In the genomic region with DNA sequence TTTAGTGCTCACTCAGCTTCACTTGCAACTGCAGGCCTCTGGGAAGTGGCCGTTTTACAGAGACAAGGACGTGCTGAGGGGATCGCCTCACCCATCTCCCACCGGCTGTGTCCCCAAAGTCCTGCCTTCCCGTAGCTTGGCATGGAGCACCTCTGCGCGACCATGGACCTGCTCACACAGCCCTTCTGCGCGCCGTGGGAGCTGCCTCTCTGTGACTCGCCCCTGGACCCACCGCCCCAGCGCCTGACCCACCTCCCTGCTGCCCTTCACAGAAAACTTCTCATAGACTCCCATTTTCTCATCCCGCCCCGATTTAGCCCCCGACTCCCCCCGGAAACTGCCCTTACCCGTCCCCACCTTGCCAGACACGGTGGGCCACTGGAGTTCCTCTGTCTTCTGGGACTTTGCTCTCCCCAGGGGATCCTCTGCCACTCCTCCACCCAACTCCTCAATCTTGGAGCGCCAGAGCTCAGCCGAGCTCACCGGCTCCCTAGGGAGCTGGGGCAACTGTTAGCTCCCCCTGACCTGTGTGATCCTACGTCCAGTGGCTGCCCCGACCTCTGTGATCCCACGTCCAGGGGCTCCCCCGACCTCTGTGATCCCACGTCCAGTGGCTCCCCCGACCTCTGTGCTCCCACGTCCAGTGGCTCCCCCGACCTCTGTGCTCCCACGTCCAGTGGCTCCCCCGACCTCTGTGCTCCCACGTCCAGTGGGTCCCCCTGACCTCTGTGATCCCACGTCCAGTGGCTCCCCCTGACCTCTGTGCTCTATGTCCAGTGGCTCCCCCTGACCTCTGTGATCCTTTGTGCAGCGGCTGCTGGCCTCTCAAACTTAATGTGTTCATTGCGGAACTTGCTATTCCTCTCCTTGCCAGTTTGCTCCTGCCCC, we compare ENCODE assay signal across 18 cellular contexts. TPM values are rescaled to one million over a fixed set of nuclear protein-coding genes. Genes with fewer than 3 reads are reported as not detected.
DNase-seq lines count a peak whose midpoint lies in the region; ATAC-seq and TF ChIP-seq lines count a peak whose summit lies in the region.
"Had no signal": no experiment of that assay in that cellular context is flagged by ENCODE, and none has a peak within 500 bp of the region (broad histone marks: within the 10 kb centered on the region; RNA-seq: fewer than 3 reads in every experiment).

No MANE protein-coding gene starts in this region.

- no peak overlapping the region for H3K4ac ChIP-seq in neuronal stem cell (ENCODE audit: low read length)

- peaks cover 35% of the 10 kb centered on the region for H3K4me1 Mint-ChIP-seq in activated naive CD4-positive, alpha-beta T cell treated with anti-CD3 and anti-CD28 coated beads for 36 hours (ENCODE audit: low read depth)

- H3K27me3 Mint-ChIP-seq in activated naive CD4-positive, alpha-beta T cell treated with anti-CD3 and anti-CD28 coated beads for 36 hours (ENCODE audit: low read depth): no peaks in the 10 kb centered on the region

- peaks cover 16% of the 10 kb centered on the region for H3K36me3 Mint-ChIP-seq in activated naive CD4-positive, alpha-beta T cell treated with anti-CD3 and anti-CD28 coated beads for 36 hours (ENCODE audit: low read depth)

- H3K4me1 ChIP-seq in Panc1 (ENCODE audit: control insufficient read depth, insufficient read depth, low read length) (peaks cover 8% of the 10 kb centered on the region), neuronal stem cell (ENCODE audit: control insufficient read depth in 2 of 2, insufficient read depth in 1 of 2, low read depth in 1 of 2, low read length in 2 of 2) (peaks cover 9 to 13% of the 10 kb centered on the region in 2 donors), right atrium auricular region (peaks cover 0 to 16% of the 10 kb centered on the region in 2 donors)

- peak overlapping the region; percentile 46 for H3K27ac Mint-ChIP-seq in activated naive CD4-positive, alpha-beta T cell treated with anti-CD3 and anti-CD28 coated beads for 36 hours
- H3K27ac Mint-ChIP-seq: T-helper 1 cell treated with Interleukin-12 subunit alpha and Interleukin-12 subunit beta and Interleukin-4 antibody, amounts not matched to agents 30 μg/mL and 1 μg/mL, for 36 hours had no signal

- no CpG with 5 or more reads among the region's 36 CpGs for WGBS in neuronal stem cell (ENCODE audit: extremely low coverage in 2 of 2, insufficient read length in 2 of 2, insufficient replicate concordance in 1 of 2), 2 donors

- H4K91ac ChIP-seq in neuronal stem cell (ENCODE audit: low read depth, low read length, poor library complexity): no peak overlapping the region

- no peak overlapping the region for H3K9ac ChIP-seq in neuronal stem cell (ENCODE audit: low read depth, low read length, poor library complexity)

- H2BK5ac ChIP-seq in neuronal stem cell (ENCODE audit: low read length): no peak overlapping the region

- POLR2A ChIA-PET in Panc1 (lab: Charles Lee): no interaction called here

- TF ChIP-seq CTCF in Panc1 (IDR thresholded peaks at IDR 0.05): no peak
- TF ChIP-seq CTCF in right atrium auricular region (IDR thresholded peaks at IDR 0.05): no peak

- H3K36me3 ChIP-seq in Panc1 (ENCODE audit: control insufficient read depth, insufficient read depth, low read length): no peaks in the 10 kb centered on the region; the same call in 1 of the 2 replicates
- peaks cover 2 to 4% of the 10 kb centered on the region in 2 donors for H3K36me3 ChIP-seq in neuronal stem cell (replicated peaks in 1 of 2; ENCODE audit: control insufficient read depth in 2 of 2, insufficient read depth in 2 of 2, low read length in 2 of 2)
- H3K36me3 ChIP-seq in right atrium auricular region: no peaks in the 10 kb centered on the region
- H3K36me3 ChIP-seq: pancreas, upper lobe of right lung had no signal

- H3K18ac ChIP-seq in neuronal stem cell (ENCODE audit: low read length): no peak overlapping the region

- H3K4me3 ChIP-seq in Panc1 (ENCODE audit: low read depth in 2 of 2, low read length in 2 of 2) (no peak overlapping the region), neuronal stem cell (ENCODE audit: low read length in 2 of 2) (no peak overlapping the region), right atrium auricular region (no peak overlapping the region)
- H3K4me3 ChIP-seq: pancreas, stomach, upper lobe of right lung had no signal

- H2AK5ac ChIP-seq in neuronal stem cell (ENCODE audit: low read depth, low read length): no peak overlapping the region

- intact Hi-C loops in activated naive CD4-positive, alpha-beta T cell treated with anti-CD3 and anti-CD28 coated beads for 36 hours (cut with micrococcal nuclease): no loop called here
- intact Hi-C loops in Panc1 (cut with micrococcal nuclease; ENCODE audit: unreplicated experiment): no loop called here

- no peak overlapping the region for H3K4me2 ChIP-seq in neuronal stem cell (ENCODE audit: insufficient read depth, low read length, poor library complexity, severe bottlenecking)

- H3K14ac ChIP-seq in neuronal stem cell (ENCODE audit: low read length): no peak overlapping the region

- H3K9me3 Mint-ChIP-seq in activated naive CD4-positive, alpha-beta T cell treated with anti-CD3 and anti-CD28 coated beads for 36 hours: no peaks in the 10 kb centered on the region
- H3K9me3 Mint-ChIP-seq: T-helper 1 cell treated with Interleukin-12 subunit alpha and Interleukin-12 subunit beta and Interleukin-4 antibody, amounts not matched to agents 30 μg/mL and 1 μg/mL, for 36 hours had no signal

- no peak overlapping the region for H2AFZ ChIP-seq in neuronal stem cell (ENCODE audit: low read length)

- no peak overlapping the region for H2BK120ac ChIP-seq in neuronal stem cell (ENCODE audit: low read depth, low read length)

- H3K27ac ChIP-seq in Panc1 (ENCODE audit: low read length) (no peak overlapping the region), neuronal stem cell (replicated peaks; ENCODE audit: low read length) (no peak overlapping the region), right atrium auricular region (no peak overlapping the region)
- H3K27ac ChIP-seq: pancreas, upper lobe of right lung, WERI-Rb-1 had no signal

- TSS peak; percentile 63 for BruUV-seq in Panc1 (replicated peaks; lab: Mats Ljungman, UMichigan)

- H2BK15ac ChIP-seq in neuronal stem cell (ENCODE audit: low read length): no peak overlapping the region

- CTCF ChIA-PET in activated naive CD4-positive, alpha-beta T cell treated with anti-CD3 and anti-CD28 coated beads for 36 hours (lab: Charles Lee): interaction anchor here (0.6 to 1.2 kb wide), 2 partner anchors 13 to 218 kb away, joined by 3 to 5 read pairs; no protein-coding TSS in a partner anchor
- CTCF ChIA-PET in Panc1 (lab: Charles Lee): interaction anchor here (1.1 kb wide), 1 partner anchor 11 kb away, joined by 3 read pairs; no protein-coding TSS in a partner anchor

- DNase-seq in activated naive CD4-positive, alpha-beta T cell treated with anti-CD3 and anti-CD28 coated beads for 36 hours: no peak
- no peak for DNase-seq in activated naive CD4-positive, alpha-beta T cell treated with anti-CD3 and anti-CD28 coated beads, Interleukin-2, amount 50 U/mL, for 16 hours
- no peak for DNase-seq in Panc1 (ENCODE audit: low read depth, low spot score)
- no peak for DNase-seq in neuronal stem cell (ENCODE audit: low spot score)
- DNase-seq in SHP77 (lab: John Stamatoyannopoulos, UW): no peak
- no peak for DNase-seq in right atrium auricular region (ENCODE audit: low spot score)
- DNase-seq: aorta; DMS79; effector memory CD4-positive, alpha-beta T cell; left ventricle myocardium superior; NCI-H1105 treated with DMSO at 0.1 percent for 48 hours; NCI-H526 treated with DMSO at 0.1 percent for 48 hours; stimulated activated CD4-positive, alpha-beta T cell treated with anti-CD3 and anti-CD28 coated beads, Interleukin-2, amount 100 ng/mL, for 48 hours; stomach; upper lobe of right lung; WERI-Rb-1 had no signal

- no peak overlapping the region for H2BK12ac ChIP-seq in neuronal stem cell (ENCODE audit: low read length)

- peak overlapping the region; percentile 48 for H4K8ac ChIP-seq in neuronal stem cell (ENCODE audit: low read depth, low read length)

- peak overlapping the region; percentile 73 for H3K23ac ChIP-seq in neuronal stem cell (ENCODE audit: low read depth, low read length, poor library complexity)

- H3K79me1 ChIP-seq in neuronal stem cell (ENCODE audit: low read depth, low read length): no peaks in the 10 kb centered on the region

- H3K9me3 ChIP-seq in Panc1 (ENCODE audit: control insufficient read depth, insufficient read depth, low read depth, low read length): no peaks in the 10 kb centered on the region
- peaks cover 0 to 2% of the 10 kb centered on the region in 2 donors for H3K9me3 ChIP-seq in neuronal stem cell (replicated peaks in 1 of 2; ENCODE audit: control insufficient read depth in 2 of 2, insufficient read depth in 1 of 2, low read depth in 1 of 2, low read length in 2 of 2)
- H3K9me3 ChIP-seq in right atrium auricular region: no peaks in the 10 kb centered on the region
- H3K9me3 ChIP-seq: pancreas, stomach, upper lobe of right lung had no signal

- ATAC-seq in Panc1: no peak
- ATAC-seq: left ventricle myocardium superior, pancreas, upper lobe of right lung had no signal

- H3K4me3 Mint-ChIP-seq in activated naive CD4-positive, alpha-beta T cell treated with anti-CD3 and anti-CD28 coated beads for 36 hours: no peak overlapping the region
- H3K4me3 Mint-ChIP-seq: T-helper 1 cell treated with Interleukin-12 subunit alpha and Interleukin-12 subunit beta and Interleukin-4 antibody, amounts not matched to agents 30 μg/mL and 1 μg/mL, for 36 hours had no signal

- in situ Hi-C loops in Panc1 (cut with HindIII; ENCODE audit: low pct_unique_long_range_greater_than_20kb, low sequenced_read_pairs): no loop called here

- no peaks in the 10 kb centered on the region for H3K27me3 ChIP-seq in Panc1 (ENCODE audit: control insufficient read depth, insufficient read depth, low read length)
- H3K27me3 ChIP-seq in neuronal stem cell (ENCODE audit: control insufficient read depth in 3 of 3, insufficient read depth in 3 of 3, low read depth in 1 of 3, low read length in 3 of 3): peaks cover 0 to 11% (median 4%) of the 10 kb centered on the region in 3 experiments
- no peaks in the 10 kb centered on the region for H3K27me3 ChIP-seq in right atrium auricular region
- H3K27me3 ChIP-seq: pancreas had no signal

RNA-seq across cellular contexts. Expression of a gene that starts 3.1 kb away (rescaled TPM):
- total RNA-seq in activated naive CD4-positive, alpha-beta T cell treated with anti-CD3 and anti-CD28 coated beads for 36 hours: 1 to 10 TPM in 1 of 2 experiments, under 1 TPM in 1; 0.91 to 1.4 TPM
- 6.3 TPM for total RNA-seq in Panc1 (2021; ENCODE audit: unreplicated experiment)
- 8.7 TPM for polyA plus RNA-seq in Panc1 (2012; ENCODE audit: insufficient read length)
- polyA plus RNA-seq in neuronal stem cell (2013, experiment 1 of 2): 5.9 TPM
- 6.0 TPM for polyA plus RNA-seq in neuronal stem cell (2013, experiment 2 of 2)
- total RNA-seq in right atrium auricular region: 10 to 100 TPM in 1 of 2 donors, 1 to 10 TPM in 1; 7.3 to 11.3 TPM

RNA-seq across cellular contexts. Expression of a gene that starts 3.8 kb away (rescaled TPM):
- total RNA-seq in activated naive CD4-positive, alpha-beta T cell treated with anti-CD3 and anti-CD28 coated beads for 36 hours: 10 to 100 TPM; 19.8 to 25.3 TPM
- total RNA-seq in Panc1 (2021; ENCODE audit: unreplicated experiment) (19.9 TPM), right atrium auricular region (10 to 100 TPM; 10.0 to 11.1 TPM)
- 23.2 TPM for polyA plus RNA-seq in Panc1 (2012; ENCODE audit: insufficient read length)
- polyA plus RNA-seq in neuronal stem cell (2013, experiment 1 of 2): 7.1 TPM
- polyA plus RNA-seq in neuronal stem cell (2013, experiment 2 of 2): 7.7 TPM

RNA-seq across cellular contexts. Expression of a gene that starts 16.0 kb away (rescaled TPM):
- 1 to 10 TPM in 1 of 2 experiments, under 1 TPM in 1; 0.93 to 1.2 TPM for total RNA-seq in activated naive CD4-positive, alpha-beta T cell treated with anti-CD3 and anti-CD28 coated beads for 36 hours
- 12.7 TPM for total RNA-seq in Panc1 (2021; ENCODE audit: unreplicated experiment)
- polyA plus RNA-seq in Panc1 (2012; ENCODE audit: insufficient read length): 16.0 TPM
- 5.0 TPM for polyA plus RNA-seq in neuronal stem cell (2013, experiment 1 of 2)
- 5.5 TPM for polyA plus RNA-seq in neuronal stem cell (2013, experiment 2 of 2)
- total RNA-seq in right atrium auricular region: 10 to 100 TPM in 1 of 2 donors, 1 to 10 TPM in 1; 5.9 to 12.7 TPM

RNA-seq across cellular contexts. Expression of a gene that starts 31.1 kb away (rescaled TPM):
- 100 to 1,000 TPM; 128 to 158 TPM for total RNA-seq in activated naive CD4-positive, alpha-beta T cell treated with anti-CD3 and anti-CD28 coated beads for 36 hours
- total RNA-seq in Panc1 (2021; ENCODE audit: unreplicated experiment) (52.6 TPM), right atrium auricular region (10 to 100 TPM; 13.8 to 20.2 TPM)
- 54.0 TPM for polyA plus RNA-seq in Panc1 (2012; ENCODE audit: insufficient read length)
- polyA plus RNA-seq in neuronal stem cell (2013, experiment 1 of 2): 59.5 TPM
- 57.9 TPM for polyA plus RNA-seq in neuronal stem cell (2013, experiment 2 of 2)

RNA-seq across cellular contexts. Expression of a gene that starts 59.9 kb away (rescaled TPM):
- 1 to 10 TPM; 6.5 to 7.0 TPM for total RNA-seq in activated naive CD4-positive, alpha-beta T cell treated with anti-CD3 and anti-CD28 coated beads for 36 hours
- total RNA-seq in Panc1 (2021; ENCODE audit: unreplicated experiment) (18.3 TPM), right atrium auricular region (1 to 10 TPM; 1.1 to 2.2 TPM)
- polyA plus RNA-seq in Panc1 (2012; ENCODE audit: insufficient read length): 12.4 TPM
- polyA plus RNA-seq in neuronal stem cell (2013, experiment 1 of 2): 28.9 TPM
- polyA plus RNA-seq in neuronal stem cell (2013, experiment 2 of 2): 29.1 TPM
